11 cellular contexts compared by ENCODE assay signal in genomic region chr4:52824603-52825310, GRCh38. TPM values are rescaled to one million over a fixed set of nuclear protein-coding genes. Genes with fewer than 3 reads are reported as not detected.
DNase-seq lines count a peak whose midpoint lies in the region; ATAC-seq and TF ChIP-seq lines count a peak whose summit lies in the region.
"Had no signal": no experiment of that assay in that cellular context is flagged by ENCODE, and none has a peak within 500 bp of the region (broad histone marks: within the 10 kb centered on the region; RNA-seq: fewer than 3 reads in every experiment).

No MANE protein-coding gene starts in this region.

- H3K27ac ChIP-seq in left lung: peak overlapping the region in 1 of 2 donors; percentile 19
- H3K27ac ChIP-seq: 22Rv1, thoracic aorta had no signal

- DNase-seq in DMS53 (lab: John Stamatoyannopoulos, UW): peak; percentile 6
- no peak for DNase-seq in DMS53 treated with DMSO at 0.1 percent for 48 hours (lab: John Stamatoyannopoulos, UW; ENCODE audit: unreplicated experiment)
- DNase-seq in cortex of kidney (lab: John Stamatoyannopoulos, UW): peak; percentile 17
- DNase-seq in left lung: peak in 1 of 2 donors; percentile 46
- DNase-seq in CD14-positive monocyte (ENCODE audit: low spot score): no peak
- no peak for DNase-seq in NCI-H1417 (lab: John Stamatoyannopoulos, UW)
- DNase-seq: NCI-H1092 treated with DMSO at 0.1 percent for 48 hours had no signal

- H3K4me1 Mint-ChIP-seq in stimulated activated memory B cell treated with anti-CD40 and anti-IgM and Interleukin-4, amounts not matched to agents 10 μg/mL and 1 μg/mL and 100 μg/mL, for 72 hours: no peaks in the 10 kb centered on the region
- no peaks in the 10 kb centered on the region for H3K4me1 Mint-ChIP-seq in CD14-positive monocyte

- no peaks in the 10 kb centered on the region for H3K36me3 Mint-ChIP-seq in stimulated activated memory B cell treated with anti-CD40 and anti-IgM and Interleukin-4, amounts not matched to agents 10 μg/mL and 1 μg/mL and 100 μg/mL, for 72 hours
- no peaks in the 10 kb centered on the region for H3K36me3 Mint-ChIP-seq in CD14-positive monocyte

- H3K27ac Mint-ChIP-seq in stimulated activated memory B cell treated with anti-CD40 and anti-IgM and Interleukin-4, amounts not matched to agents 10 μg/mL and 1 μg/mL and 100 μg/mL, for 72 hours: no peak overlapping the region
- no peak overlapping the region for H3K27ac Mint-ChIP-seq in CD14-positive monocyte

- H3K4me1 ChIP-seq in left lung: peaks cover 0 to 15% of the 10 kb centered on the region in 2 donors

- no peak overlapping the region for H3K4me3 ChIP-seq in left lung
- H3K4me3 ChIP-seq: thoracic aorta had no signal

- peak; percentile 76 for ATAC-seq in left lung
- ATAC-seq in stimulated activated memory B cell treated with anti-CD40 and anti-IgM and Interleukin-4, amounts not matched to agents 10 μg/mL and 1 μg/mL and 100 μg/mL, for 72 hours: peak; percentile 15
- no peak for ATAC-seq in GM21390 (IDR thresholded peaks at IDR 0.05; ENCODE audit: unreplicated experiment)

- no peaks in the 10 kb centered on the region for H3K9me3 ChIP-seq in left lung
- H3K9me3 ChIP-seq: thoracic aorta had no signal

- no peaks in the 10 kb centered on the region for H3K27me3 ChIP-seq in left lung

- H3K27me3 Mint-ChIP-seq in stimulated activated memory B cell treated with anti-CD40 and anti-IgM and Interleukin-4, amounts not matched to agents 10 μg/mL and 1 μg/mL and 100 μg/mL, for 72 hours: peaks cover 1% of the 10 kb centered on the region
- peaks cover 0 to 2% (median 0%) of the 10 kb centered on the region in 3 donors for H3K27me3 Mint-ChIP-seq in CD14-positive monocyte (ENCODE audit: low read depth in 3 of 3)

- intact Hi-C loops in left lung (cut with DNase I) (no loop called here), CD14-positive monocyte (cut with micrococcal nuclease) (no loop called here)

- TF ChIP-seq CTCF in left lung (IDR thresholded peaks at IDR 0.05): no peak
- no peak for TF ChIP-seq CTCF in CD14-positive monocyte (IDR thresholded peaks at IDR 0.05)

- H3K36me3 ChIP-seq in left lung: no peaks in the 10 kb centered on the region
- H3K36me3 ChIP-seq: thoracic aorta had no signal

- H3K4me3 Mint-ChIP-seq in stimulated activated memory B cell treated with anti-CD40 and anti-IgM and Interleukin-4, amounts not matched to agents 10 μg/mL and 1 μg/mL and 100 μg/mL, for 72 hours: no peak overlapping the region
- H3K4me3 Mint-ChIP-seq in CD14-positive monocyte: no peak overlapping the region

- peaks cover 2% of the 10 kb centered on the region for H3K9me3 Mint-ChIP-seq in stimulated activated memory B cell treated with anti-CD40 and anti-IgM and Interleukin-4, amounts not matched to agents 10 μg/mL and 1 μg/mL and 100 μg/mL, for 72 hours
- H3K9me3 Mint-ChIP-seq in CD14-positive monocyte: peaks cover 0 to 2% (median 0%) of the 10 kb centered on the region in 7 donors

RNA-seq across cellular contexts. Expression of gene RASL11B, which starts 37.4 kb away (rescaled TPM):
- total RNA-seq in left lung: 1 to 10 TPM in 1 of 2 donors, under 1 TPM in 1; 0.52 to 3.4 TPM
- polyA plus RNA-seq in CD14-positive monocyte: not detected

Comparison
In these comparisons a context has a peak if more than half of its experiments do, and no peak if none do; other contexts are left out.
1. DNase-seq: peak in DMS53 (single experiment) and cortex of kidney (single experiment); none in DMS53 treated with DMSO at 0.1 percent for 48 hours (single experiment), CD14-positive monocyte (single experiment) and NCI-H1417 (0 of 3).